ENCODE assay signal across 17 cellular contexts in genomic region chr2:170354409-170354808, GRCh38.
A peak's percentile ranks its signal among the peaks of the same experiment; 100 is the strongest.
DNase-seq lines count a peak whose midpoint lies in the region; ATAC-seq and TF ChIP-seq lines count a peak whose summit lies in the region.
"Had no signal": no experiment of that assay in that cellular context is flagged by ENCODE, and none has a peak within 500 bp of the region (broad histone marks: within the 10 kb centered on the region; RNA-seq: fewer than 3 reads in every experiment).

No MANE protein-coding gene starts in this region.

- no peak for TF ChIP-seq CTCF in OCI-LY7 (conservative IDR thresholded peaks at IDR 0.05; ENCODE audit: low read length)
- TF ChIP-seq CTCF in osteoblast (IDR thresholded peaks at IDR 0.05; ENCODE audit: extremely low read depth, low read depth, low read length) = no peak
- no peak for TF ChIP-seq CTCF in vagina (IDR thresholded peaks at IDR 0.05)

- H3K27ac ChIP-seq in OCI-LY7 (ENCODE audit: low read depth, low read length, poor library complexity, severe bottlenecking) = peak overlapping the region; percentile 46
- no peak overlapping the region for H3K27ac ChIP-seq in osteoblast (ENCODE audit: low read depth, low read length)
- H3K27ac ChIP-seq in vagina = no peak overlapping the region
- H3K27ac ChIP-seq: left lung, SJCRH30 had no signal

- intact Hi-C loops in OCI-LY7 (cut with micrococcal nuclease; ENCODE audit: unreplicated experiment) = no loop called here
- intact Hi-C loops in vagina (cut with DNase I) = no loop called here

- H2AFZ ChIP-seq in OCI-LY7 (ENCODE audit: low read length) = peak overlapping the region; percentile 56
- H2AFZ ChIP-seq in osteoblast (ENCODE audit: low read length) = no peak overlapping the region

- H4K20me1 ChIP-seq in OCI-LY7 (ENCODE audit: insufficient read depth, low read length) = no peaks in the 10 kb centered on the region
- H4K20me1 ChIP-seq in osteoblast (ENCODE audit: insufficient read depth, low read length) = no peaks in the 10 kb centered on the region

- H3K27me3 ChIP-seq in osteoblast (ENCODE audit: insufficient read depth, low read length) = no peaks in the 10 kb centered on the region
- H3K27me3 ChIP-seq in vagina = no peaks in the 10 kb centered on the region
- H3K27me3 ChIP-seq: left lung, SJCRH30 had no signal

- H3K4me3 ChIP-seq in OCI-LY7 (ENCODE audit: low read depth, low read length, poor library complexity, severe bottlenecking) (no peak overlapping the region), osteoblast (ENCODE audit: insufficient read depth, low read length) (no peak overlapping the region), vagina (no peak overlapping the region)
- H3K4me3 ChIP-seq: left lung, SJCRH30 had no signal

- H3K79me2 ChIP-seq in OCI-LY7 (ENCODE audit: insufficient read depth, low read depth, low read length) (no peaks in the 10 kb centered on the region), osteoblast (ENCODE audit: insufficient read depth, low read length) (no peaks in the 10 kb centered on the region)

- H3K36me3 ChIP-seq in OCI-LY7 (ENCODE audit: insufficient read depth, low read length) = no peaks in the 10 kb centered on the region
- no peaks in the 10 kb centered on the region for H3K36me3 ChIP-seq in osteoblast (ENCODE audit: insufficient read depth, low read length)
- no peaks in the 10 kb centered on the region for H3K36me3 ChIP-seq in vagina
- H3K36me3 ChIP-seq: left lung, SJCRH30 had no signal

- peak overlapping the region; percentile 58 for H3K4me2 ChIP-seq in OCI-LY7 (ENCODE audit: low read length)
- no peak overlapping the region for H3K4me2 ChIP-seq in osteoblast (ENCODE audit: insufficient read depth, low read length)

- H3K4me3 Mint-ChIP-seq in activated T-cell treated with anti-CD3 and anti-CD28 coated beads, Interleukin-2, amount 50 U/mL, for 72 hours = no peak overlapping the region
- no peak overlapping the region for H3K4me3 Mint-ChIP-seq in activated T-cell treated with anti-CD3 and anti-CD28 coated beads, Interleukin-2, amount 50 U/mL, for 24 hours
- H3K4me3 Mint-ChIP-seq: activated CD4-positive, alpha-beta T cell treated with anti-CD3 and anti-CD28 coated beads for 36 hours had no signal

- no peak for TF ChIP-seq POLR2A in vagina (IDR thresholded peaks at IDR 0.05)

- H3K27me3 Mint-ChIP-seq in activated T-cell treated with anti-CD3 and anti-CD28 coated beads, Interleukin-2, amount 50 U/mL, for 72 hours (ENCODE audit: low read depth) = no peaks in the 10 kb centered on the region
- H3K27me3 Mint-ChIP-seq in activated T-cell treated with anti-CD3 and anti-CD28 coated beads, Interleukin-2, amount 50 U/mL, for 24 hours = no peaks in the 10 kb centered on the region
- H3K27me3 Mint-ChIP-seq: activated CD4-positive, alpha-beta T cell treated with anti-CD3 and anti-CD28 coated beads for 36 hours had no signal

- peaks cover 61% of the 10 kb centered on the region for H3K4me1 ChIP-seq in OCI-LY7 (ENCODE audit: insufficient read depth, low read length, poor library complexity, severe bottlenecking)
- H3K4me1 ChIP-seq in osteoblast (ENCODE audit: insufficient read depth, low read length) = no peaks in the 10 kb centered on the region
- no peaks in the 10 kb centered on the region for H3K4me1 ChIP-seq in vagina
- H3K4me1 ChIP-seq: left lung had no signal

- no peaks in the 10 kb centered on the region for H3K36me3 Mint-ChIP-seq in activated T-cell treated with anti-CD3 and anti-CD28 coated beads, Interleukin-2, amount 50 U/mL, for 72 hours (ENCODE audit: insufficient read depth in 2 of 2)
- no peaks in the 10 kb centered on the region for H3K36me3 Mint-ChIP-seq in activated T-cell treated with anti-CD3 and anti-CD28 coated beads, Interleukin-2, amount 50 U/mL, for 24 hours (ENCODE audit: low read depth)

- POLR2A ChIA-PET in OCI-LY7 (lab: Charles Lee) = interaction anchor here (0.6 to 1.8 kb wide), 4 partner anchors 13 to 1198 kb away, joined by 3 to 8 read pairs (median 4); no protein-coding TSS in a partner anchor

- ATAC-seq in activated T-cell treated with anti-CD3 and anti-CD28 coated beads, Interleukin-2, amount 50 U/mL, for 72 hours (replicated peaks in 1 of 2) = no peak
- no peak for ATAC-seq in GM21447 (IDR thresholded peaks at IDR 0.05; ENCODE audit: unreplicated experiment)
- ATAC-seq: left lung had no signal

- BruUV-seq in OCI-LY7 (replicated peaks; lab: Mats Ljungman, UMichigan) = no TSS peak

- no peaks in the 10 kb centered on the region for H3K9me3 ChIP-seq in OCI-LY7 (ENCODE audit: low read length)
- H3K9me3 ChIP-seq in osteoblast (ENCODE audit: low read depth, low read length) = no peaks in the 10 kb centered on the region
- no peaks in the 10 kb centered on the region for H3K9me3 ChIP-seq in vagina
- H3K9me3 ChIP-seq: left lung, SJCRH30 had no signal

- peak overlapping the region; percentile 2 for H3K27ac Mint-ChIP-seq in activated T-cell treated with anti-CD3 and anti-CD28 coated beads, Interleukin-2, amount 50 U/mL, for 72 hours
- H3K27ac Mint-ChIP-seq in activated T-cell treated with anti-CD3 and anti-CD28 coated beads, Interleukin-2, amount 50 U/mL, for 24 hours = no peak overlapping the region
- H3K27ac Mint-ChIP-seq: activated CD4-positive, alpha-beta T cell treated with anti-CD3 and anti-CD28 coated beads for 36 hours; progenitor cell of endocrine pancreas had no signal

- H3K9me3 Mint-ChIP-seq in activated T-cell treated with anti-CD3 and anti-CD28 coated beads, Interleukin-2, amount 50 U/mL, for 72 hours = no peaks in the 10 kb centered on the region
- H3K9me3 Mint-ChIP-seq in activated T-cell treated with anti-CD3 and anti-CD28 coated beads, Interleukin-2, amount 50 U/mL, for 24 hours = no peaks in the 10 kb centered on the region

- H3K4me1 Mint-ChIP-seq in activated T-cell treated with anti-CD3 and anti-CD28 coated beads, Interleukin-2, amount 50 U/mL, for 72 hours (ENCODE audit: low read depth) = peaks cover 31% of the 10 kb centered on the region
- peaks cover 20% of the 10 kb centered on the region for H3K4me1 Mint-ChIP-seq in activated T-cell treated with anti-CD3 and anti-CD28 coated beads, Interleukin-2, amount 50 U/mL, for 24 hours (ENCODE audit: low read depth)

- no peak for DNase-seq in activated T-cell treated with anti-CD3 and anti-CD28 coated beads, Interleukin-2, amount 50 U/mL, for 72 hours
- DNase-seq in activated T-cell treated with anti-CD3 and anti-CD28 coated beads, Interleukin-2, amount 50 U/mL, for 24 hours = no peak
- DNase-seq in NCI-H2081 (lab: John Stamatoyannopoulos, UW) = peak; percentile 55 to 76
- DNase-seq in OCI-LY7 (ENCODE audit: low spot score) = no peak
- DNase-seq in osteoblast (ENCODE audit: insufficient read length, low spot score, missing footprints) = peak; percentile 6
- no peak for DNase-seq in stimulated activated CD4-positive, alpha-beta T cell treated with anti-CD3 and anti-CD28 coated beads, Interleukin-4, amount 100 ng/mL, for 1 hour
- DNase-seq in vagina (ENCODE audit: extremely low spot score in 2 of 2) = no peak
- DNase-seq: cerebellar nuclear complex; left lung; NCI-H2029 treated with DMSO at 0.1 percent for 48 hours; OCI-M1; SJCRH30; stimulated activated CD4-positive, alpha-beta T cell treated with anti-CD3 and anti-CD28 coated beads, Interleukin-12 subunit alpha, Interleukin-12 subunit beta, amount 100 ng/mL, for 4 hours; T1000 had no signal

- H3K9me2 ChIP-seq in OCI-LY7 (ENCODE audit: insufficient read depth, low read length) = no peaks in the 10 kb centered on the region

- CTCF ChIA-PET in OCI-LY7 (lab: Charles Lee; ENCODE audit: unreplicated experiment) = no interaction called here

Comparison
In these comparisons a context has a peak if more than half of its experiments do, and no peak if none do; other contexts are left out.
1. DNase-seq: peak in NCI-H2081 (2 of 2) and osteoblast (single experiment); none in activated T-cell treated with anti-CD3 and anti-CD28 coated beads, Interleukin-2, amount 50 U/mL, for 72 hours (0 of 2), activated T-cell treated with anti-CD3 and anti-CD28 coated beads, Interleukin-2, amount 50 U/mL, for 24 hours (single experiment), OCI-LY7 (single experiment), stimulated activated CD4-positive, alpha-beta T cell treated with anti-CD3 and anti-CD28 coated beads, Interleukin-4, amount 100 ng/mL, for 1 hour (single experiment) and vagina (0 of 2).